Comparison of ENCODE assay signal across 8 cellular contexts in genomic region chr7:158151273-158151672, GRCh38.
DNase-seq lines count a peak whose midpoint lies in the region; ATAC-seq and TF ChIP-seq lines count a peak whose summit lies in the region.
"Not testable (repeated sequence)": the region's sequence is repeated elsewhere in the genome, so short reads cannot be mapped to it uniquely, and the experiment has no call there.

No MANE protein-coding gene starts in this region.

- H2BK15ac ChIP-seq in IMR-90 (ENCODE audit: low read depth, low read length): not testable (repeated sequence)

- not testable (repeated sequence) for H2AK9ac ChIP-seq in IMR-90 (replicated peaks; ENCODE audit: low read depth, low read length, poor library complexity)

- BruUV-seq in A673 (replicated peaks; lab: Mats Ljungman, UMichigan); IMR-90 (replicated peaks; lab: Mats Ljungman, UMichigan): not testable (repeated sequence)

- not testable (repeated sequence) for H4K91ac ChIP-seq in IMR-90 (ENCODE audit: insufficient read depth, low read depth, low read length)

- not testable (repeated sequence) for H3K4me2 ChIP-seq in IMR-90 (ENCODE audit: low read depth, low read length)

- H4K20me1 ChIP-seq in IMR-90 (ENCODE audit: insufficient read depth, low read length): not testable (repeated sequence)

- not testable (repeated sequence) for H3K4ac ChIP-seq in IMR-90 (ENCODE audit: low read depth, low read length)

- H3K14ac ChIP-seq in IMR-90 (replicated peaks; ENCODE audit: low read depth, low read length): not testable (repeated sequence)

- POLR2A ChIA-PET in A673 (lab: Charles Lee; ENCODE audit: low non-redundant PET); IMR-90 (lab: Charles Lee; ENCODE audit: unreplicated experiment): not testable (repeated sequence)

- intact Hi-C loops in A673 (cut with micrococcal nuclease; ENCODE audit: unreplicated experiment); IMR-90 (cut with micrococcal nuclease); dorsolateral prefrontal cortex (cut with DNase I); left cardiac atrium (cut with DNase I); posterior vena cava (cut with DNase I): not testable (repeated sequence)

- H3K9me1 ChIP-seq in IMR-90 (ENCODE audit: insufficient read depth, low read length): not testable (repeated sequence)

- not testable (repeated sequence) for H4K5ac ChIP-seq in IMR-90 (ENCODE audit: low read depth, low read length)

- not testable (repeated sequence) for H3K79me1 ChIP-seq in IMR-90 (ENCODE audit: low read depth in 1 of 2, low read length in 2 of 2)

- not testable (repeated sequence) for ATAC-seq in IMR-90 (ENCODE audit: low read depth)
- peak in 1 of 2 donors; percentile 35 for ATAC-seq in left cardiac atrium

- TF ChIP-seq POLR2A in IMR-90 (IDR thresholded peaks at IDR 0.05; ENCODE audit: low read depth, low read length): not testable (repeated sequence)

- not testable (repeated sequence) for TF ChIP-seq CTCF in A673 (conservative IDR thresholded peaks at IDR 0.05; ENCODE audit: low read depth, low read length); IMR-90 (conservative IDR thresholded peaks at IDR 0.05; ENCODE audit: low read depth, low read length); dorsolateral prefrontal cortex (IDR thresholded peaks at IDR 0.05 in 54 of 56, conservative IDR thresholded peaks at IDR 0.05 in 2 of 56; ENCODE audit: low read depth in 1 of 56, partially characterized antibody in 56 of 56)

- dilution Hi-C loops in IMR-90 (cut with HindIII; ENCODE audit: low sequenced_read_pairs, unreplicated experiment): not testable (repeated sequence)

- H2BK120ac ChIP-seq in IMR-90 (ENCODE audit: low read depth, low read length): not testable (repeated sequence)

- not testable (repeated sequence) for TF ChIP-seq RAD21 in IMR-90 (IDR thresholded peaks at IDR 0.05; ENCODE audit: low read length)

- not testable (repeated sequence) for H3K18ac ChIP-seq in IMR-90 (ENCODE audit: low read depth, low read length)

- not testable (repeated sequence) for H3K27me3 ChIP-seq in A673 (replicated peaks; ENCODE audit: insufficient read depth, low read depth, low read length, poor library complexity); IMR-90 (ENCODE audit: control insufficient read depth, insufficient read depth, low read length); dorsolateral prefrontal cortex

- H3K36me3 ChIP-seq in A673 (ENCODE audit: insufficient read depth, low read length, poor library complexity, severe bottlenecking); IMR-90 (ENCODE audit: control insufficient read depth, insufficient read depth, low read length): not testable (repeated sequence)

- not testable (repeated sequence) for H3K9ac ChIP-seq in IMR-90 (ENCODE audit: low read depth, low read length)

- CTCF ChIA-PET in A673 (lab: Charles Lee); IMR-90 (lab: Yijun Ruan, JAX): not testable (repeated sequence)

- in situ Hi-C loops in IMR-90 (cut with MboI; ENCODE audit: low sequenced_read_pairs): not testable (repeated sequence)

- H3K27ac ChIP-seq in A673 (ENCODE audit: low read depth, low read length, poor library complexity, severe bottlenecking); IMR-90 (ENCODE audit: insufficient read depth, low read length); dorsolateral prefrontal cortex: not testable (repeated sequence)

- not testable (repeated sequence) for H2AK5ac ChIP-seq in IMR-90 (ENCODE audit: low read depth, low read length)

- H3K56ac ChIP-seq in IMR-90 (ENCODE audit: extremely low read depth, insufficient read depth, low read length): not testable (repeated sequence)

- H2BK5ac ChIP-seq in IMR-90 (ENCODE audit: low read depth, low read length, poor library complexity, severe bottlenecking): not testable (repeated sequence)

- H3K4me1 ChIP-seq in A673 (ENCODE audit: insufficient read depth, low read length, poor library complexity, severe bottlenecking); IMR-90 (ENCODE audit: control insufficient read depth, insufficient read depth, low read length): not testable (repeated sequence)

- not testable (repeated sequence) for H2AFZ ChIP-seq in IMR-90 (replicated peaks; ENCODE audit: low read length, poor library complexity)

- not testable (repeated sequence) for H3K23ac ChIP-seq in IMR-90 (ENCODE audit: low read depth, low read length)

- DNase-seq in A673 (ENCODE audit: low spot score) (peak; percentile 4), IMR-90 (peak; percentile 52), dorsolateral prefrontal cortex (peak in 9 of 10 donors; percentile 48 to 92 (median 71)), left cardiac atrium (peak; percentile 57), posterior vena cava (ENCODE audit: low spot score) (peak; percentile 94)
- DNase-seq in activated CD4-positive, alpha-beta T cell treated with anti-CD3 and anti-CD28 coated beads, Interleukin-2, amount 50 U/mL, for 1 hour: peak; percentile 8
- DNase-seq in activated effector memory CD4-positive, alpha-beta T cell treated with anti-CD3 and anti-CD28 coated beads, Interleukin-2, amount 50 U/mL, for 16 hours: peak; percentile 76
- peak; percentile 3 to 14 for DNase-seq in stimulated activated CD8-positive, alpha-beta memory T cell treated with anti-CD3 and anti-CD28 coated beads, Interleukin-7, amount 100 ng/mL, for 4 hours (ENCODE audit: low read depth in 2 of 2)

- not testable (repeated sequence) for H4K8ac ChIP-seq in IMR-90 (ENCODE audit: low read depth in 2 of 2, low read length in 2 of 2)

- H3K9me3 ChIP-seq in A673 (ENCODE audit: low read depth, low read length, poor library complexity, severe bottlenecking): peaks cover 28% of the 10 kb centered on the region
- H3K9me3 ChIP-seq in IMR-90 (ENCODE audit: control insufficient read depth, insufficient read depth, low read length): peaks cover 53% of the 10 kb centered on the region

- H2BK20ac ChIP-seq in IMR-90 (ENCODE audit: low read depth, low read length): not testable (repeated sequence)

- 53% methylated on average over 7 of the region's 17 CpGs; no CpG with 5 or more reads in 1 of the 2 experiments for WGBS in IMR-90 (ENCODE audit: extremely low coverage in 2 of 2, insufficient read length in 1 of 2), 2 experiments

- not testable (repeated sequence) for H3K4me3 ChIP-seq in A673 (ENCODE audit: low read depth, low read length, poor library complexity, severe bottlenecking); IMR-90 (ENCODE audit: insufficient read depth, low read depth, low read length); dorsolateral prefrontal cortex

Comparison
In these comparisons a context has a peak if more than half of its experiments do, and no peak if none do; other contexts are left out.
1. DNase-seq: peak in every context shown above with its lines; median percentile 94 in posterior vena cava; 76 in activated effector memory CD4-positive, alpha-beta T cell treated with anti-CD3 and anti-CD28 coated beads, Interleukin-2, amount 50 U/mL, for 16 hours; 71 in dorsolateral prefrontal cortex; 57 in left cardiac atrium; 52 in IMR-90; 8 in stimulated activated CD8-positive, alpha-beta memory T cell treated with anti-CD3 and anti-CD28 coated beads, Interleukin-7, amount 100 ng/mL, for 4 hours; 8 in activated CD4-positive, alpha-beta T cell treated with anti-CD3 and anti-CD28 coated beads, Interleukin-2, amount 50 U/mL, for 1 hour; 4 in A673.